Comparison of ENCODE assay signal across 8 cellular contexts in genomic region chr16:28553776-28554633, GRCh38. TPM values are rescaled to one million over a fixed set of nuclear protein-coding genes. Genes with fewer than 3 reads are reported as not detected.
DNase-seq lines count a peak whose midpoint lies in the region; ATAC-seq and TF ChIP-seq lines count a peak whose summit lies in the region.

TSS of gene SGF29 (plus strand) at chr16:28553920. CDS start at chr16:28581070, 27,150 bp downstream.

- H3K4me3 Mint-ChIP-seq in T-helper 1 cell treated with Interleukin-12 subunit alpha and Interleukin-12 subunit beta and Interleukin-4 antibody, amounts not matched to agents 30 μg/mL and 1 μg/mL, for 36 hours, result peak within 1 kb of the TSS; percentile 97

- H3K9me3 Mint-ChIP-seq in T-helper 1 cell treated with Interleukin-12 subunit alpha and Interleukin-12 subunit beta and Interleukin-4 antibody, amounts not matched to agents 30 μg/mL and 1 μg/mL, for 36 hours, result no peaks in the 10 kb centered on the region

- 1 to 2% (median 1%) methylated on average over 64 to 87 of the region's 88 CpGs for WGBS in psoas muscle, 3 donors
- 1% methylated on average over 88 of the region's 88 CpGs for WGBS in urinary bladder

- H3K27me3 ChIP-seq in left ventricle myocardium inferior (ENCODE audit: low read depth) (no peaks in the 10 kb centered on the region), psoas muscle (ENCODE audit: insufficient read depth in 3 of 3, low read length in 2 of 3) (no peaks in the 10 kb centered on the region)

- H3K27ac ChIP-seq in left ventricle myocardium inferior (replicated peaks) (peak within 1 kb of the TSS; percentile 94), psoas muscle (peak within 1 kb of the TSS; percentile 96), urinary bladder (ENCODE audit: low read depth) (peak within 1 kb of the TSS; percentile 91)

- intact Hi-C loops in left ventricle myocardium inferior (cut with micrococcal nuclease), result loop anchor here (10.0 kb wide), 1 partner anchor 59 kb away; the partner anchor contains the start of genes APOBR and CLN3
- intact Hi-C loops in psoas muscle (cut with DNase I), result no loop called here

- peaks cover 3% of the 10 kb centered on the region for H3K27me3 Mint-ChIP-seq in T-helper 1 cell treated with Interleukin-12 subunit alpha and Interleukin-12 subunit beta and Interleukin-4 antibody, amounts not matched to agents 30 μg/mL and 1 μg/mL, for 36 hours (ENCODE audit: low read depth)

- peaks cover 24% of the 10 kb centered on the region for H3K4me1 Mint-ChIP-seq in T-helper 1 cell treated with Interleukin-12 subunit alpha and Interleukin-12 subunit beta and Interleukin-4 antibody, amounts not matched to agents 30 μg/mL and 1 μg/mL, for 36 hours (ENCODE audit: low read depth)

- H3K4me1 ChIP-seq in left ventricle myocardium inferior (peaks cover 20% of the 10 kb centered on the region), psoas muscle (peaks cover 6% of the 10 kb centered on the region), urinary bladder (ENCODE audit: insufficient read depth) (peaks cover 3% of the 10 kb centered on the region)

- no peaks in the 10 kb centered on the region for H3K9me3 ChIP-seq in left ventricle myocardium inferior (replicated peaks)
- H3K9me3 ChIP-seq in psoas muscle, result no peaks in the 10 kb centered on the region

- H3K36me3 ChIP-seq in left ventricle myocardium inferior (peaks cover 10% of the 10 kb centered on the region), psoas muscle (ENCODE audit: insufficient read depth in 1 of 2, low read depth in 1 of 2) (peaks cover 5 to 26% of the 10 kb centered on the region in 2 donors), urinary bladder (ENCODE audit: insufficient read depth) (no peaks in the 10 kb centered on the region)

- peak; percentile 75 for ATAC-seq in HG02870 (IDR thresholded peaks at IDR 0.05; ENCODE audit: unreplicated experiment)
- peak; percentile 95 to 97 (median 96) for ATAC-seq in psoas muscle

- H3K4me3 ChIP-seq in left ventricle myocardium inferior, result peak within 1 kb of the TSS; percentile 68
- peak within 1 kb of the TSS; percentile 77 for H3K4me3 ChIP-seq in psoas muscle
- peak within 1 kb of the TSS; percentile 42 for H3K4me3 ChIP-seq in urinary bladder (ENCODE audit: low read depth, low read length)

- peak within 1 kb of the TSS; percentile 97 for H3K27ac Mint-ChIP-seq in T-helper 1 cell treated with Interleukin-12 subunit alpha and Interleukin-12 subunit beta and Interleukin-4 antibody, amounts not matched to agents 30 μg/mL and 1 μg/mL, for 36 hours

- H3K36me3 Mint-ChIP-seq in T-helper 1 cell treated with Interleukin-12 subunit alpha and Interleukin-12 subunit beta and Interleukin-4 antibody, amounts not matched to agents 30 μg/mL and 1 μg/mL, for 36 hours (ENCODE audit: low read depth), result peaks cover 13% of the 10 kb centered on the region

- DNase-seq in GM13976 (ENCODE audit: low spot score) (peak; percentile 97), NCI-H146 treated with DMSO at 0.1 percent for 48 hours (lab: John Stamatoyannopoulos, UW; ENCODE audit: unreplicated experiment) (peak; percentile 93), amniotic stem cell (lab: John Stamatoyannopoulos, UW) (peak; percentile 72), left ventricle myocardium inferior (peak; percentile 92), psoas muscle (peak; percentile 91 to 96)

- in situ Hi-C loops in GM13976 (cut with MboI; ENCODE audit: low sequenced_read_pairs, unreplicated experiment), result no loop called here

- TF ChIP-seq CTCF in GM13976 (IDR thresholded peaks at IDR 0.05; ENCODE audit: borderline replicate concordance, control extremely low read depth, extremely low read depth, insufficient read depth, missing control alignments) (peak; percentile 32), left ventricle myocardium inferior (IDR thresholded peaks at IDR 0.05; ENCODE audit: borderline replicate concordance) (peak; percentile 45), psoas muscle (IDR thresholded peaks at IDR 0.05) (peak; percentile 25)

RNA-seq across cellular contexts. Expression of gene SGF29, which starts in this region (rescaled TPM):
- total RNA-seq in left ventricle myocardium inferior (16.5 TPM), psoas muscle (10 to 100 TPM; 20.5 to 48.3 (median 25.9) TPM), urinary bladder (13.9 TPM)
- polyA plus RNA-seq in psoas muscle (10 to 100 TPM; 22.3 to 47.4 (median 29.4) TPM), urinary bladder (42.7 TPM)

Comparison
In these comparisons a context has a peak if more than half of its experiments do, and no peak if none do; other contexts are left out.
1. Peak in every context shown above with its lines: DNase-seq, ATAC-seq, H3K4me3 ChIP-seq and H3K27ac ChIP-seq.